In genomic region chr2:44774826-44775492, GRCh38 we compare ENCODE assay signal across 26 cellular contexts.
DNase-seq lines count a peak whose midpoint lies in the region; FAIRE-seq and TF ChIP-seq lines count a peak whose summit lies in the region.
"Had no signal": no experiment of that assay in that cellular context is flagged by ENCODE, and none has a peak within 500 bp of the region (broad histone marks: within the 10 kb centered on the region; RNA-seq: fewer than 3 reads in every experiment).

No MANE protein-coding gene starts in this region.

- no peak overlapping the region for H3T11ph ChIP-seq in H9 (ENCODE audit: low read length)

- peak; percentile 70 for FAIRE-seq in H1 (lab: Jason Lieb, UNC)
- FAIRE-seq: frontal cortex had no signal

- no peak overlapping the region for H4K91ac ChIP-seq in H9 (ENCODE audit: insufficient read length, low read depth, low read length)
- no peak overlapping the region for H4K91ac ChIP-seq in H1 (replicated peaks; ENCODE audit: insufficient read length, low read length)

- H3K23me2 ChIP-seq in H9 (ENCODE audit: insufficient read length, low read depth, low read length, poor library complexity, severe bottlenecking) (peaks cover 4% of the 10 kb centered on the region), H1 (ENCODE audit: low read depth, low read length) (peaks cover 8% of the 10 kb centered on the region; the same call in 1 of the 2 replicates)

- TF ChIP-seq EP300 in H1 (IDR thresholded peaks at IDR 0.05; ENCODE audit: borderline replicate concordance in 1 of 2, low read depth in 2 of 2, low read length in 2 of 2), result no peak

- H2AK5ac ChIP-seq in H9 (ENCODE audit: insufficient read length, low read length), result no peak overlapping the region
- H2AK5ac ChIP-seq in H1 (ENCODE audit: low read depth, low read length), result no peak overlapping the region

- peaks cover 72% of the 10 kb centered on the region for H3K4me1 ChIP-seq in BE2C
- H3K4me1 ChIP-seq in H9 (ENCODE audit: insufficient read depth, low read length), result peaks cover 12% of the 10 kb centered on the region; the same call in 1 of the 2 replicates
- H3K4me1 ChIP-seq in H1 (replicated peaks in 1 of 4; ENCODE audit: control insufficient read depth in 3 of 4, insufficient read depth in 4 of 4, low read length in 3 of 4), result peaks cover 16 to 44% (median 39%) of the 10 kb centered on the region in 4 experiments

- H3K56ac ChIP-seq in H9 (ENCODE audit: insufficient read length, low read depth, low read length) (no peak overlapping the region), H1 (replicated peaks; ENCODE audit: insufficient read length, low read depth, low read length) (no peak overlapping the region)

- H3K9me3 ChIP-seq in BE2C (no peaks in the 10 kb centered on the region), H9 (ENCODE audit: control insufficient read depth, low read depth, low read length) (no peaks in the 10 kb centered on the region), H1 (ENCODE audit: insufficient read depth in 2 of 2, low read depth in 1 of 2, low read length in 1 of 2) (no peaks in the 10 kb centered on the region)

- DNase-seq in BE2C (peak; percentile 49), H9 (no peak), NCI-H82 (lab: John Stamatoyannopoulos, UW) (peak; percentile 67), H1 (ENCODE audit: low read depth in 1 of 2, low spot score in 2 of 2) (no peak), globus pallidus (ENCODE audit: low spot score) (no peak), 8988T (no peak)
- no peak for DNase-seq in stimulated activated CD4-positive, alpha-beta T cell treated with anti-CD3 and anti-CD28 coated beads, Interleukin-2, amount 100 ng/mL, for 48 hours
- DNase-seq: activated CD4-positive, alpha-beta T cell treated with anti-CD3 and anti-CD28 coated beads, Interleukin-2, amount 10 ng/mL, durations not matched to agents 7 days and 5 days; activated gamma-delta T cell treated with Interleukin-2 at 50 U/mL for 16 hours; activated naive CD8-positive, alpha-beta T cell treated with anti-CD3 and anti-CD28 coated beads, Interleukin-2, amount 50 U/mL, for 24 hours; activated T-cell treated with anti-CD3 and anti-CD28 coated beads, Interleukin-2, amount 50 U/mL, for 24 hours; left cardiac atrium; MM.1S; NCI-H187; NCI-H2227 treated with DMSO at 0.1 percent for 48 hours; ovary; PC-9; right cardiac atrium; Right ventricle myocardium superior; spleen; trophoblast cell had no signal

- H3K4me2 ChIP-seq in H9 (ENCODE audit: insufficient read depth, insufficient read length, low read length) (no peak overlapping the region), H1 (ENCODE audit: insufficient read depth in 1 of 2, low read depth in 2 of 2, low read length in 2 of 2) (peak overlapping the region in 1 of 2 experiments; percentile 9; a peak in 1 of 4 replicates)
- H3K4me2 ChIP-seq: hepatocyte, KMS-11, PC-9 had no signal

- H3K14ac ChIP-seq in H9 (ENCODE audit: insufficient read depth, low read length) (no peak overlapping the region), H1 (ENCODE audit: insufficient read length) (no peak overlapping the region)

- no peak overlapping the region for H3K9ac ChIP-seq in H9 (ENCODE audit: extremely low read depth, insufficient read length, low read length)
- no peak overlapping the region for H3K9ac ChIP-seq in H1 (replicated peaks in 1 of 4; ENCODE audit: extremely low read depth in 1 of 4, low read depth in 3 of 4, low read length in 3 of 4)
- H3K9ac ChIP-seq: KMS-11 had no signal

- peak overlapping the region in 1 of 2 experiments; percentile 2; a peak in 2 of 5 replicates for H3K4me3 Mint-ChIP-seq in H9
- H3K4me3 Mint-ChIP-seq: activated CD4-positive, alpha-beta T cell treated with anti-CD3 and anti-CD28 coated beads, Interleukin-2, amount 10 ng/mL, durations not matched to agents 7 days and 5 days; activated naive CD8-positive, alpha-beta T cell treated with anti-CD3 and anti-CD28 coated beads, Interleukin-2, amount 50 U/mL, for 24 hours; activated T-cell treated with anti-CD3 and anti-CD28 coated beads, Interleukin-2, amount 50 U/mL, for 24 hours; nephron; T-helper 2 cell treated with Interferon-gamma antibody and Interleukin-4, amounts not matched to agents 5 μg/mL and 100 μg/mL, for 36 hours had no signal

- H3K27me3 ChIP-seq in BE2C (no peaks in the 10 kb centered on the region), H9 (ENCODE audit: insufficient read depth, low read length) (no peaks in the 10 kb centered on the region), H1 (replicated peaks in 1 of 4; ENCODE audit: control insufficient read depth in 3 of 4, extremely low read depth in 1 of 4, insufficient read depth in 3 of 4, low read length in 3 of 4) (0 out of 7 replicates have a peak, but pooled peaks cover 0 to 2% (median 0%) of the 10 kb centered on the region in 4 experiments)
- H3K27me3 ChIP-seq: ovary had no signal

- no peak for TF ChIP-seq POLR2A in H1 (IDR thresholded peaks at IDR 0.05; ENCODE audit: control extremely low read depth in 1 of 2, low read depth in 2 of 2, low read length in 2 of 2)

- H3K27ac Mint-ChIP-seq in H9, result peak overlapping the region in 2 of 3 experiments; percentile 6 to 47; a peak in 3 of 7 replicates
- H3K27ac Mint-ChIP-seq: activated CD4-positive, alpha-beta T cell treated with anti-CD3 and anti-CD28 coated beads, Interleukin-2, amount 10 ng/mL, durations not matched to agents 7 days and 5 days; activated naive CD8-positive, alpha-beta T cell treated with anti-CD3 and anti-CD28 coated beads, Interleukin-2, amount 50 U/mL, for 24 hours; activated T-cell treated with anti-CD3 and anti-CD28 coated beads, Interleukin-2, amount 50 U/mL, for 24 hours; T-helper 2 cell treated with Interferon-gamma antibody and Interleukin-4, amounts not matched to agents 5 μg/mL and 100 μg/mL, for 36 hours had no signal

- H4K20me1 ChIP-seq in H9 (ENCODE audit: control insufficient read depth, insufficient read depth, insufficient read length), result no peaks in the 10 kb centered on the region
- H4K20me1 ChIP-seq in H1 (replicated peaks in 1 of 2; ENCODE audit: control insufficient read depth in 1 of 2, insufficient read depth in 2 of 2, low read length in 2 of 2), result no peaks in the 10 kb centered on the region

- no peak overlapping the region for H2BK120ac ChIP-seq in H9 (ENCODE audit: low read depth, low read length, poor library complexity, severe bottlenecking)
- H2BK120ac ChIP-seq in H1 (replicated peaks; ENCODE audit: low read depth, low read length), result peak overlapping the region; percentile 59

- H2BK12ac ChIP-seq in H9 (ENCODE audit: insufficient read length, low read depth, low read length) (no peak overlapping the region), H1 (ENCODE audit: low read depth, low read length) (no peak overlapping the region)

- H3K18ac ChIP-seq in H9 (ENCODE audit: insufficient read length, low read depth, low read length) (no peak overlapping the region), H1 (ENCODE audit: extremely low read depth, low read length) (no peak overlapping the region)

- H2BK20ac ChIP-seq in H9 (ENCODE audit: low read depth, low read length, poor library complexity, severe bottlenecking) (no peak overlapping the region), H1 (ENCODE audit: low read length) (no peak overlapping the region)

- H3K79me2 ChIP-seq in H9 (ENCODE audit: insufficient read depth, low read length) (no peaks in the 10 kb centered on the region), H1 (ENCODE audit: control insufficient read depth in 1 of 2, insufficient read depth in 2 of 2, low read length in 2 of 2) (no peaks in the 10 kb centered on the region)
- H3K79me2 ChIP-seq: hepatocyte had no signal

- H3K4me3 ChIP-seq in BE2C (ENCODE audit: low read depth, low read length) (no peak overlapping the region), H1 (ENCODE audit: extremely low read depth in 1 of 4, insufficient read depth in 2 of 4, low read depth in 3 of 4, low read length in 4 of 4) (no peak overlapping the region; a peak in 1 of 8 replicates)
- H3K4me3 ChIP-seq: hepatocyte, ovary, PC-9, spleen had no signal

- H3K36me3 Mint-ChIP-seq in H9 (ENCODE audit: insufficient read depth in 1 of 3, low read depth in 3 of 3), result peaks cover 0 to 2% (median under 1%) of the 10 kb centered on the region in 3 experiments; a peak in 4 of 7 replicates

- H3K79me1 ChIP-seq in H9 (ENCODE audit: insufficient read depth, low read depth, low read length, poor library complexity, severe bottlenecking) (no peaks in the 10 kb centered on the region), H1 (ENCODE audit: low read depth, low read length) (no peaks in the 10 kb centered on the region)

- H3K27ac ChIP-seq in H9 (ENCODE audit: insufficient read length, low read depth, low read length), result no peak overlapping the region
- no peak overlapping the region for H3K27ac ChIP-seq in H1 (ENCODE audit: low read depth, low read length)
- H3K27ac ChIP-seq: hepatocyte, KMS-11, ovary, PC-9, spleen had no signal

- no peak overlapping the region for H3K4ac ChIP-seq in H9 (ENCODE audit: low read depth, low read length)
- no peak overlapping the region for H3K4ac ChIP-seq in H1 (replicated peaks; ENCODE audit: insufficient read length, low read depth, low read length)

- H4K8ac ChIP-seq in H9 (replicated peaks; ENCODE audit: insufficient read length, low read depth, low read length) (no peak overlapping the region), H1 (ENCODE audit: extremely low read depth, insufficient read depth, low read length) (no peak overlapping the region)

- TF ChIP-seq CTCF in BE2C (IDR thresholded peaks at IDR 0.05; ENCODE audit: low read depth, low read length), result no peak
- no peak for TF ChIP-seq CTCF in H9 (conservative IDR thresholded peaks at IDR 0.05)
- no peak for TF ChIP-seq CTCF in H1 (IDR thresholded peaks at IDR 0.05; ENCODE audit: control extremely low read depth in 1 of 3, insufficient read depth in 1 of 3, low read depth in 1 of 3, low read length in 3 of 3)

- no peaks in the 10 kb centered on the region for H3K36me3 ChIP-seq in BE2C
- no peaks in the 10 kb centered on the region for H3K36me3 ChIP-seq in H1 (ENCODE audit: control insufficient read depth in 2 of 4, insufficient read depth in 4 of 4, low read length in 3 of 4)
- H3K36me3 ChIP-seq: ovary, spleen had no signal

- H3K4me1 Mint-ChIP-seq in H9, result peaks cover 91 to 92% of the 10 kb centered on the region in 2 experiments
- H3K4me1 Mint-ChIP-seq: activated CD4-positive, alpha-beta T cell treated with anti-CD3 and anti-CD28 coated beads, Interleukin-2, amount 10 ng/mL, durations not matched to agents 7 days and 5 days had no signal

- H3K23ac ChIP-seq in H9 (ENCODE audit: insufficient read length, low read depth, low read length) (no peak overlapping the region), H1 (ENCODE audit: insufficient read length) (no peak overlapping the region)

- POLR2A ChIA-PET in H1 (lab: Charles Lee; ENCODE audit: partially characterized antibody), result interaction anchor here (0.7 to 1.0 kb wide), 2 partner anchors 16 to 27 kb away, joined by 3 read pairs; no protein-coding TSS in a partner anchor

- peaks cover 7% of the 10 kb centered on the region for H3K27me3 Mint-ChIP-seq in H9 (ENCODE audit: low read depth)
- H3K27me3 Mint-ChIP-seq: activated CD4-positive, alpha-beta T cell treated with anti-CD3 and anti-CD28 coated beads, Interleukin-2, amount 10 ng/mL, durations not matched to agents 7 days and 5 days; activated T-cell treated with anti-CD3 and anti-CD28 coated beads, Interleukin-2, amount 50 U/mL, for 24 hours had no signal

- H2BK15ac ChIP-seq in H9 (ENCODE audit: low read depth, low read length), result no peak overlapping the region
- H2BK15ac ChIP-seq in H1 (ENCODE audit: low read length), result no peak overlapping the region

- H2BK5ac ChIP-seq in H9 (ENCODE audit: insufficient read length, low read length) (no peak overlapping the region), H1 (ENCODE audit: low read depth, low read length) (no peak overlapping the region)

- no CpG with 5 or more reads among the region's 4 CpGs for WGBS in H9 (ENCODE audit: extremely low coverage, insufficient read length, low lambda C conversion rate)
- 54% methylated on average over 4 of the region's 4 CpGs; no CpG with 5 or more reads in 1 of the 2 experiments for WGBS in H1 (ENCODE audit: extremely low coverage in 1 of 2, insufficient coverage in 1 of 2, insufficient read length in 1 of 2, insufficient replicate concordance in 2 of 2, low coverage in 1 of 2, low lambda C conversion rate in 2 of 2, missing lambda C conversion rate in 1 of 2), 2 experiments

- TF ChIP-seq RAD21 in H1 (IDR thresholded peaks at IDR 0.05 in 1 of 2, conservative IDR thresholded peaks at IDR 0.05 in 1 of 2; ENCODE audit: low read depth in 2 of 2, low read length in 2 of 2), result peak in 1 of 2 experiments; percentile 13; a peak in 1 of 4 replicates

- CTCF ChIA-PET in H1 (lab: Charles Lee; ENCODE audit: partially characterized antibody), result interaction anchor here (0.6 to 2.0 kb wide), 9 partner anchors 23 to 296 kb away, joined by 3 to 5 read pairs (median 3); no protein-coding TSS in a partner anchor

- H4K5ac ChIP-seq in H9 (ENCODE audit: insufficient read length, low read depth, low read length) (no peak overlapping the region), H1 (ENCODE audit: insufficient read length, low read depth, low read length) (peak overlapping the region; percentile 37)

- peaks cover under 1 to 3% of the 10 kb centered on the region in 2 experiments; a peak in 3 of 5 replicates for H3K9me3 Mint-ChIP-seq in H9
- H3K9me3 Mint-ChIP-seq: activated CD4-positive, alpha-beta T cell treated with anti-CD3 and anti-CD28 coated beads, Interleukin-2, amount 10 ng/mL, durations not matched to agents 7 days and 5 days; activated naive CD8-positive, alpha-beta T cell treated with anti-CD3 and anti-CD28 coated beads, Interleukin-2, amount 50 U/mL, for 24 hours; activated T-cell treated with anti-CD3 and anti-CD28 coated beads, Interleukin-2, amount 50 U/mL, for 24 hours; nephron; T-helper 2 cell treated with Interferon-gamma antibody and Interleukin-4, amounts not matched to agents 5 μg/mL and 100 μg/mL, for 36 hours had no signal

- no peak overlapping the region for H2AFZ ChIP-seq in H9 (ENCODE audit: low read length)
- H2AFZ ChIP-seq in H1 (ENCODE audit: low read length), result no peak overlapping the region
- H2AFZ ChIP-seq: hepatocyte, PC-9 had no signal

Comparison
In these comparisons a context has a peak if more than half of its experiments do, and no peak if none do; other contexts are left out.
1. DNase-seq: peak in BE2C (single experiment) and NCI-H82 (single experiment); none in H9 (single experiment), H1 (0 of 2), stimulated activated CD4-positive, alpha-beta T cell treated with anti-CD3 and anti-CD28 coated beads, Interleukin-2, amount 100 ng/mL, for 48 hours (0 of 2), globus pallidus (single experiment) and 8988T (single experiment).